Comparison of ENCODE assay signal across 1 cellular context in the genomic region with DNA sequence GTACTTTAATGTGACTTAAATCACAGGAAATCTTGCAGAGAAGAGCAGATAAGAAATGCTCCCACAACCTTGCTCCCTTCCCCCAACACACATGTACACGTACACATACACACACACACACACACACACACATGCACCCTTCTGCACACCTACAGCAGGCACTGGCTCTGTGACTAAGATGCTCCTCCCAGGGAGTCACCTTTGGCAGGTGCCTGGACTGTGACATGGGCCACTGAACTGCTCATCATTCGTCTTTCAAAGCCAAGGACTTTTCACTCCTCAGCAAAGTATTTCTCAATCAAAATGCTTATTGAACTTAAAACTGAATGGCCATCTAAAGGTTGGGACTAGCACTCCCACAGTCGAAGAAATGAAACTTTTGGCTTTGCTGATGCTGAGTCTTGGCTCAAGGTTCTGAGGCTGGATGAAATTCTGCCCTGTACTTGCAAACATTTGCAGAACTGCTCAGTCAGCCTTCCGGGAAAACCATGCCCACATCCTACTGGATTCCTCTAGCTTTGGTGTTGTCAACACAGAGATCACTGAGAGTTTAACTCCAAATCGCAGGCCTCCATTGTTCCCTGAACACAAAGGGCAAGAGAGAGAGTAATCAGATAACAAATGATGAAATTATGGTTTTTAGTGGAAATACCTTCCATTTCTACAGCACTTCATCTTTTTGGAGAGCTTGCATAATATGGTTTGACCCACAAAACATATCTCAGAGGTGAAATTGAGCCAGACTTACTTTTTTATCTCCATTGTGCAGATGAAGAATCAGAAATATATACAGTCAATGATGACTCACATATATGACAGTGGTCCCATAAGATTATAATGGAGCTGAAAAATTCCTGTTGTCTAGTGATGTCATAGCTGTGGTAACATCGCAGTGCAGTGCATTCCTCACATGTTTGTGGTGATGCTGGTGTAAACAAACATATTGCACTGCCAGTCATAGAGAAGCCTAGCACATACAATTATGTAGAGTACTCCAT.
TF ChIP-seq lines count a peak whose summit lies in the region.

No MANE protein-coding gene starts in this region.

TF ChIP-seq in IMR-90, 13 proteins besides CTCF, POLR2A, EP300 and RAD21 (continued from another document):
- TF ChIP-seq CHD1 (IDR thresholded peaks at IDR 0.05; ENCODE audit: low read depth, low read length) = no peak
- peak; percentile 39 for TF ChIP-seq BHLHE40 (IDR thresholded peaks at IDR 0.05; ENCODE audit: low read depth, low read length)
- TF ChIP-seq, protein P1, sequence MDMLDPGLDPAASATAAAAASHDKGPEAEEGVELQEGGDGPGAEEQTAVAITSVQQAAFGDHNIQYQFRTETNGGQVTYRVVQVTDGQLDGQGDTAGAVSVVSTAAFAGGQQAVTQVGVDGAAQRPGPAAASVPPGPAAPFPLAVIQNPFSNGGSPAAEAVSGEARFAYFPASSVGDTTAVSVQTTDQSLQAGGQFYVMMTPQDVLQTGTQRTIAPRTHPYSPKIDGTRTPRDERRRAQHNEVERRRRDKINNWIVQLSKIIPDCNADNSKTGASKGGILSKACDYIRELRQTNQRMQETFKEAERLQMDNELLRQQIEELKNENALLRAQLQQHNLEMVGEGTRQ (IDR thresholded peaks at IDR 0.05; ENCODE audit: low read depth, low read length) = no peak
